Comparison of ENCODE assay signal across 9 cellular contexts in the genomic region with DNA sequence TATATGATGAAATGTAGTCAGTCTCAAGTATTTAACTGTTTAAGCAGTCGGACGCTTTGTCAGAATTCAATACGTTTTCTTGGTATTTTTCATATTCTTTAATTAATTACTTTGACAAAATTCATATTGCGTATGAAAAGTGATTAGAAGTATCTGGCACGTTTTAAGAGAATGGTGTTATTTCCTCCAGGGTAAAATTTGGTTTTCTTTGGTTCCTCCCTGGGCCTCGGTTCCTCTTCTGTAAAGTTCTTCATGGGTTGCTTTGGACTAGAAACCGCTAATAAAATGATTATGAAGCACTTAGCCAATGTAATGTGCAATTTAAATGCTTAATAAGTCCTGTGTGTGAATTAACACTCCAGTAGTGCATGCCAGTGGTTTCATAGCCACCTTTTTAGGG. TPM values are rescaled to one million over a fixed set of nuclear protein-coding genes. Genes with fewer than 3 reads are reported as not detected.
A peak's percentile ranks its signal among the peaks of the same experiment; 100 is the strongest.
DNase-seq lines count a peak whose midpoint lies in the region; ATAC-seq, FAIRE-seq and TF ChIP-seq lines count a peak whose summit lies in the region.
"Had no signal": no experiment of that assay in that cellular context is flagged by ENCODE, and none has a peak within 500 bp of the region (broad histone marks: within the 10 kb centered on the region; RNA-seq: fewer than 3 reads in every experiment).

No MANE protein-coding gene starts in this region.

- no peaks in the 10 kb centered on the region for H3K27me3 ChIP-seq in CD4-positive, CD25-positive, alpha-beta regulatory T cell (ENCODE audit: control insufficient read depth, insufficient read depth, low read length)

- TF ChIP-seq CTCF in LNCaP clone FGC (IDR thresholded peaks at IDR 0.05; ENCODE audit: control insufficient read depth, extremely low read depth, insufficient read depth): no peak
- no peak for TF ChIP-seq CTCF in nephron progenitor cell (IDR thresholded peaks at IDR 0.05)

- H3K4me1 ChIP-seq in CD4-positive, CD25-positive, alpha-beta regulatory T cell (ENCODE audit: control insufficient read depth, insufficient read depth, low read length, poor library complexity, severe bottlenecking): peaks cover 26% of the 10 kb centered on the region

- H3K27ac Mint-ChIP-seq in CD4-positive, CD25-positive, alpha-beta regulatory T cell: peak overlapping the region; percentile 91 to 98 (median 94)
- H3K27ac Mint-ChIP-seq in dendritic cell treated with granulocyte-macrophage colony-stimulating factor and Interleukin-4, amounts not matched to agents 40 ng/mL and 50 ng/mL, for 4 days: peak overlapping the region; percentile 94
- no peak overlapping the region for H3K27ac Mint-ChIP-seq in nephron progenitor cell

- no peak for DNase-seq in CD4-positive, CD25-positive, alpha-beta regulatory T cell
- DNase-seq in LNCaP clone FGC (ENCODE audit: low read depth): no peak
- no peak for DNase-seq in nephron progenitor cell
- DNase-seq in NCI-H187 (lab: John Stamatoyannopoulos, UW): no peak
- no peak for DNase-seq in GM12892 (ENCODE audit: insufficient read length)
- no peak for DNase-seq in NCI-H1092 (lab: John Stamatoyannopoulos, UW)
- no peak for DNase-seq in dedifferentiated amniotic fluid mesenchymal stem cell (ENCODE audit: extremely low spot score)

- intact Hi-C loops in dendritic cell treated with granulocyte-macrophage colony-stimulating factor and Interleukin-4, amounts not matched to agents 40 ng/mL and 50 ng/mL, for 4 days (cut with micrococcal nuclease): loop anchor here (5.0 kb wide), 1 partner anchor 100 kb away; the partner anchor contains the start of gene C2CD2L

- peak overlapping the region; percentile 95 for H3K4me3 ChIP-seq in CD4-positive, CD25-positive, alpha-beta regulatory T cell (ENCODE audit: low read depth, low read length)
- peak overlapping the region; percentile 86; the same call in 1 of the 2 replicates for H3K4me3 ChIP-seq in LNCaP clone FGC (ENCODE audit: low read depth, low read length)

- peaks cover 4 to 48% (median 34%) of the 10 kb centered on the region in 4 donors for H3K4me1 Mint-ChIP-seq in CD4-positive, CD25-positive, alpha-beta regulatory T cell
- peaks cover 45% of the 10 kb centered on the region for H3K4me1 Mint-ChIP-seq in dendritic cell treated with granulocyte-macrophage colony-stimulating factor and Interleukin-4, amounts not matched to agents 40 ng/mL and 50 ng/mL, for 4 days (ENCODE audit: low read depth)
- H3K4me1 Mint-ChIP-seq in nephron progenitor cell: peaks cover 42% of the 10 kb centered on the region

- H3K4me3 Mint-ChIP-seq in CD4-positive, CD25-positive, alpha-beta regulatory T cell: peak overlapping the region; percentile 94 to 100 (median 98)
- H3K4me3 Mint-ChIP-seq in dendritic cell treated with granulocyte-macrophage colony-stimulating factor and Interleukin-4, amounts not matched to agents 40 ng/mL and 50 ng/mL, for 4 days: peak overlapping the region; percentile 91
- H3K4me3 Mint-ChIP-seq in nephron progenitor cell: peak overlapping the region; percentile 98

- no peaks in the 10 kb centered on the region for H3K9me3 Mint-ChIP-seq in CD4-positive, CD25-positive, alpha-beta regulatory T cell
- H3K9me3 Mint-ChIP-seq in dendritic cell treated with granulocyte-macrophage colony-stimulating factor and Interleukin-4, amounts not matched to agents 40 ng/mL and 50 ng/mL, for 4 days: no peaks in the 10 kb centered on the region
- no peaks in the 10 kb centered on the region for H3K9me3 Mint-ChIP-seq in nephron progenitor cell

- no peaks in the 10 kb centered on the region for H3K36me3 Mint-ChIP-seq in CD4-positive, CD25-positive, alpha-beta regulatory T cell
- peaks cover 21% of the 10 kb centered on the region for H3K36me3 Mint-ChIP-seq in dendritic cell treated with granulocyte-macrophage colony-stimulating factor and Interleukin-4, amounts not matched to agents 40 ng/mL and 50 ng/mL, for 4 days (ENCODE audit: low read depth)
- H3K36me3 Mint-ChIP-seq in nephron progenitor cell (ENCODE audit: low read depth): peaks cover 5% of the 10 kb centered on the region

- H3K36me3 ChIP-seq in CD4-positive, CD25-positive, alpha-beta regulatory T cell (ENCODE audit: control insufficient read depth, insufficient read depth, low read length): no peaks in the 10 kb centered on the region

- no peaks in the 10 kb centered on the region for H3K9me3 ChIP-seq in CD4-positive, CD25-positive, alpha-beta regulatory T cell (ENCODE audit: control insufficient read depth in 2 of 2, low read length in 2 of 2)

- FAIRE-seq in GM12892 (lab: Jason Lieb, UNC): no peak

- H3K27me3 Mint-ChIP-seq in CD4-positive, CD25-positive, alpha-beta regulatory T cell: no peaks in the 10 kb centered on the region
- H3K27me3 Mint-ChIP-seq in dendritic cell treated with granulocyte-macrophage colony-stimulating factor and Interleukin-4, amounts not matched to agents 40 ng/mL and 50 ng/mL, for 4 days: no peaks in the 10 kb centered on the region
- peaks cover 5% of the 10 kb centered on the region for H3K27me3 Mint-ChIP-seq in nephron progenitor cell (ENCODE audit: low read depth, poor library complexity)

- ATAC-seq in CD4-positive, CD25-positive, alpha-beta regulatory T cell (ENCODE audit: low read depth in 2 of 2): no peak

- H3K27ac ChIP-seq in CD4-positive, CD25-positive, alpha-beta regulatory T cell (ENCODE audit: insufficient read depth, low read length, poor library complexity, severe bottlenecking): peak overlapping the region; percentile 80

- TF ChIP-seq POLR2A in GM12892 (IDR thresholded peaks at IDR 0.05; ENCODE audit: low read depth, low read length): no peak

RNA-seq across cellular contexts. Expression of gene CBL, which starts 1.5 kb away (rescaled TPM):
- 35.6 TPM for total RNA-seq in CD4-positive, CD25-positive, alpha-beta regulatory T cell
- polyA plus RNA-seq in CD4-positive, CD25-positive, alpha-beta regulatory T cell: 10 to 100 TPM in 1 of 4 donors, 1 to 10 TPM in 3; 7.9 to 11.7 (median 8.8) TPM
- 13.1 TPM for polyA plus RNA-seq in GM12892 (2012; ENCODE audit: missing spikeins)

RNA-seq across cellular contexts. Expression of gene NHERF4, which starts 22.3 kb away (rescaled TPM):
- total RNA-seq in CD4-positive, CD25-positive, alpha-beta regulatory T cell: not detected
- not detected for polyA plus RNA-seq in CD4-positive, CD25-positive, alpha-beta regulatory T cell
- not detected for polyA plus RNA-seq in GM12892 (2012; ENCODE audit: missing spikeins)
- total RNA-seq: M059J had no signal

RNA-seq across cellular contexts. Expression of gene NLRX1, which starts 39.1 kb away (rescaled TPM):
- total RNA-seq in CD4-positive, CD25-positive, alpha-beta regulatory T cell: 7.8 TPM
- 1 to 10 TPM; 5.0 to 6.7 (median 5.8) TPM for polyA plus RNA-seq in CD4-positive, CD25-positive, alpha-beta regulatory T cell
- 5.2 TPM for polyA plus RNA-seq in GM12892 (2012; ENCODE audit: missing spikeins)

RNA-seq across cellular contexts. Expression of gene ABCG4, which starts 58.8 kb away (rescaled TPM):
- not detected for total RNA-seq in CD4-positive, CD25-positive, alpha-beta regulatory T cell
- not detected for polyA plus RNA-seq in CD4-positive, CD25-positive, alpha-beta regulatory T cell
- polyA plus RNA-seq in GM12892 (2012; ENCODE audit: missing spikeins): not detected
- total RNA-seq: M059J had no signal
